ENCODE assay signal across 8 cellular contexts in the genomic region with DNA sequence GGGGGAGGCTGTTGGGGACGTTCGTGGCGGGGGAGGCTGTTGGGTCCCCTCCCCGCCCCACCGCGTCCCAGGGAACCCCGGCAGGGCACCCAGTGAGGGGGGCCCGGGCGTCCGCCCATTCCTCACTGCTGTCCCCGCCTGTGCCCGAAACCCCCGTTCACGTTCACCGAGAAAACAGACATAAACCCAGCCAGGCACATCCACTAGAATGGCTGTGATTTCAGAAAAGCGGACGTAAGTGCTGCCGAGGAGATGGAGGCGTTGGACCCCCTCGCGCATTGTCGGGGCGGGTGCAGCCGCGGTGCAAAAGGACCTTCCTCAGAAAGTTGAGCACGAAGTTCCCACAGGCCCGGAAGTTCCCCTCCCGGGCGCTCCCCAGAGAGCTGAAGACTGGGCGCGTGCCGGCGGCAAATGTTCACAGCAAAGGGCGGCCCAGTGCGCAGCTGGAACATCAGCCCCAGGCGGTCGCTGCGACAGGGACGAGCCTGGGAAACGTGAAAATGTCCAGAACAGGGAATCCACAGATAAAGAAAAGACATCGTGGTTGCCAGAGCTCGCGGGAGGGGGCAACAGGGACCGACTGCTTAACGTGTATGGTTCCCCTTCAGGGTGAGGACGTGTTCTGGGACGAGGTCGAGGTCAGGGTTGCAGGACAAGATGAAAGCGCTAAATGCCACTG. TPM values are rescaled to one million over a fixed set of nuclear protein-coding genes. Genes with fewer than 3 reads are reported as not detected.
A peak's percentile ranks its signal among the peaks of the same experiment; 100 is the strongest.
DNase-seq lines count a peak whose midpoint lies in the region; ATAC-seq and TF ChIP-seq lines count a peak whose summit lies in the region.

No MANE protein-coding gene starts in this region.

- H3K4me2 ChIP-seq in neural progenitor cell, result peak overlapping the region; percentile 56

- peaks cover 7% of the 10 kb centered on the region for H3K4me1 Mint-ChIP-seq in activated CD4-positive, alpha-beta T cell treated with anti-CD3 and anti-CD28 coated beads for 36 hours
- peaks cover 13% of the 10 kb centered on the region for H3K4me1 Mint-ChIP-seq in neural progenitor cell

- no peak overlapping the region for H3K27ac ChIP-seq in neural progenitor cell

- no peaks in the 10 kb centered on the region for H3K36me3 ChIP-seq in neural progenitor cell

- POLR2A ChIA-PET in activated CD4-positive, alpha-beta T cell treated with anti-CD3 and anti-CD28 coated beads for 36 hours (lab: Charles Lee), result no interaction called here

- no peaks in the 10 kb centered on the region for H3K4me1 ChIP-seq in neural progenitor cell

- ATAC-seq in activated CD4-positive, alpha-beta T cell treated with anti-CD3 and anti-CD28 coated beads for 36 hours, result no peak

- H2AFZ ChIP-seq in neural progenitor cell (replicated peaks), result no peak overlapping the region

- intact Hi-C loops in activated CD4-positive, alpha-beta T cell treated with anti-CD3 and anti-CD28 coated beads for 36 hours (cut with DNase I, micrococcal nuclease), result loop anchor here in 1 of 2 experiments (2.0 kb wide), 1 partner anchor 36 kb away; no protein-coding TSS in a partner anchor

- DNase-seq in activated CD4-positive, alpha-beta T cell treated with anti-CD3 and anti-CD28 coated beads for 36 hours, result peak; percentile 44
- DNase-seq in activated CD4-positive, alpha-beta T cell treated with anti-CD3 and anti-CD28 coated beads, Interleukin-2, amount 50 U/mL, for 4 hours, result no peak
- DNase-seq in SK-N-DZ (ENCODE audit: low spot score), result peak; percentile 28
- DNase-seq in epidermal melanocyte (ENCODE audit: insufficient read length, low spot score), result peak; percentile 12
- peak; percentile 37 for DNase-seq in neural progenitor cell (ENCODE audit: low spot score)
- no peak for DNase-seq in OCI-M1 (lab: John Stamatoyannopoulos, UW)
- no peak for DNase-seq in pons (ENCODE audit: low spot score)
- no peak for DNase-seq in UCSD-AML1 (lab: John Stamatoyannopoulos, UW; ENCODE audit: unreplicated experiment)

- H3K9ac ChIP-seq in neural progenitor cell, result no peak overlapping the region

- peaks cover 5% of the 10 kb centered on the region for H3F3A ChIP-seq in neural progenitor cell (ENCODE audit: low read depth)

- peaks cover 81% of the 10 kb centered on the region for H3K27me3 ChIP-seq in neural progenitor cell

- H3K9me3 ChIP-seq in neural progenitor cell (ENCODE audit: low read depth), result no peaks in the 10 kb centered on the region

- H3K36me3 Mint-ChIP-seq in activated CD4-positive, alpha-beta T cell treated with anti-CD3 and anti-CD28 coated beads for 36 hours (ENCODE audit: low read depth), result no peaks in the 10 kb centered on the region
- H3K36me3 Mint-ChIP-seq in neural progenitor cell, result peaks cover 2% of the 10 kb centered on the region

- H4K20me1 ChIP-seq in neural progenitor cell (ENCODE audit: low read depth), result no peaks in the 10 kb centered on the region

- CTCF ChIA-PET in activated CD4-positive, alpha-beta T cell treated with anti-CD3 and anti-CD28 coated beads for 36 hours (lab: Charles Lee), result interaction anchor here (0.6 to 2.1 kb wide), 5 partner anchors 10 to 78 kb away, joined by 3 to 10 read pairs (median 4); no protein-coding TSS in a partner anchor

- H3K4me3 ChIP-seq in neural progenitor cell, result peak overlapping the region; percentile 46

- peaks cover 23% of the 10 kb centered on the region for H3K27me3 Mint-ChIP-seq in activated CD4-positive, alpha-beta T cell treated with anti-CD3 and anti-CD28 coated beads for 36 hours
- peaks cover 27% of the 10 kb centered on the region for H3K27me3 Mint-ChIP-seq in neural progenitor cell (ENCODE audit: insufficient read depth, low read depth)

- no peak overlapping the region for H3K27ac Mint-ChIP-seq in activated CD4-positive, alpha-beta T cell treated with anti-CD3 and anti-CD28 coated beads for 36 hours
- no peak overlapping the region for H3K27ac Mint-ChIP-seq in neural progenitor cell

- peak overlapping the region; percentile 43 for H3K4me3 Mint-ChIP-seq in activated CD4-positive, alpha-beta T cell treated with anti-CD3 and anti-CD28 coated beads for 36 hours
- H3K4me3 Mint-ChIP-seq in neural progenitor cell, result peak overlapping the region; percentile 85

- no peaks in the 10 kb centered on the region for H3K79me2 ChIP-seq in neural progenitor cell (ENCODE audit: low read depth)

- no peak for TF ChIP-seq CTCF in neural progenitor cell (IDR thresholded peaks at IDR 0.05)

- H3K9me3 Mint-ChIP-seq in activated CD4-positive, alpha-beta T cell treated with anti-CD3 and anti-CD28 coated beads for 36 hours (ENCODE audit: low read depth), result no peaks in the 10 kb centered on the region
- H3K9me3 Mint-ChIP-seq in neural progenitor cell, result peaks cover 6% of the 10 kb centered on the region

RNA-seq across cellular contexts. Expression of gene SAMD11, which starts 18.5 kb away (rescaled TPM):
- not detected for total RNA-seq in activated CD4-positive, alpha-beta T cell treated with anti-CD3 and anti-CD28 coated beads for 36 hours
- 123 and 149 TPM in 2 replicates for polyA plus RNA-seq in SK-N-DZ (2014; cell fraction: cytosol; rRNA removed)
- polyA plus RNA-seq in SK-N-DZ (2014; cell fraction: nucleus; rRNA removed), result 494 and 564 TPM in 2 replicates
- total RNA-seq in neural progenitor cell (ENCODE audit: low replicate concordance), result 0.15 TPM in 1 of 2 replicates, not detected in the other

RNA-seq across cellular contexts. Expression of gene NOC2L, which starts 53.8 kb away (rescaled TPM):
- total RNA-seq in activated CD4-positive, alpha-beta T cell treated with anti-CD3 and anti-CD28 coated beads for 36 hours, result 100 to 1,000 TPM; 112 to 134 TPM
- polyA plus RNA-seq in SK-N-DZ (2014; cell fraction: cytosol; rRNA removed), result 118 and 119 TPM in 2 replicates
- 98.3 and 122 TPM in 2 replicates for polyA plus RNA-seq in SK-N-DZ (2014; cell fraction: nucleus; rRNA removed)
- 39.6 and 69.1 TPM in 2 replicates for total RNA-seq in neural progenitor cell (ENCODE audit: low replicate concordance)

RNA-seq across cellular contexts. Expression of gene KLHL17, which starts 55.2 kb away (rescaled TPM):
- total RNA-seq in activated CD4-positive, alpha-beta T cell treated with anti-CD3 and anti-CD28 coated beads for 36 hours, result 10 to 100 TPM; 16.8 to 21.7 TPM
- polyA plus RNA-seq in SK-N-DZ (2014; cell fraction: cytosol; rRNA removed), result 17.9 and 35.0 TPM in 2 replicates
- 656 and 724 TPM in 2 replicates for polyA plus RNA-seq in SK-N-DZ (2014; cell fraction: nucleus; rRNA removed)
- 10.7 and 33.8 TPM in 2 replicates for total RNA-seq in neural progenitor cell (ENCODE audit: low replicate concordance)

Comparison
In these comparisons a context has a peak if more than half of its experiments do, and no peak if none do; other contexts are left out.
1. DNase-seq: peak in activated CD4-positive, alpha-beta T cell treated with anti-CD3 and anti-CD28 coated beads for 36 hours (single experiment), SK-N-DZ (single experiment), epidermal melanocyte (single experiment) and neural progenitor cell (single experiment); none in activated CD4-positive, alpha-beta T cell treated with anti-CD3 and anti-CD28 coated beads, Interleukin-2, amount 50 U/mL, for 4 hours (0 of 2), OCI-M1 (single experiment), pons (single experiment) and UCSD-AML1 (single experiment).